ENCODE assay signal across 12 cellular contexts in the genomic region with DNA sequence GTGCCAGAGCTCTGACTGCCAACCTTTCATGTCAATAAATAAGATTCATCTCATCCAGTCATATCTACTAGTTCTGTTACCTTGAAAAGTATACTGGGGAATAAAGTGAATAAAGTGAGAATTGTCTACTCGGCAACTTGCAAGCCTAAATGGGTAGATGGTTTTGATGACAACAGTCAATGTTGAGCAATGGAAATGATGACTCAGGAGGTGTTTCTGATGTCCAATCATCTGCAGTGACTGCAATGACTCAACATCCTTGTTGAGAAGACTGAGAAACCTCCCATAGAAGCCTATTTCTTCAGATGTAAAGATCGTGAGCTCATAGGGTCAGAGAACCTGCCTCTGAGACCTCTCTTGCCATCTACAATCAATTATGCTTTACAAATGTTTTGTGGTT.
DNase-seq lines count a peak whose midpoint lies in the region; ATAC-seq lines count a peak whose summit lies in the region.
"Had no signal": no experiment of that assay in that cellular context is flagged by ENCODE, and none has a peak within 500 bp of the region (broad histone marks: within the 10 kb centered on the region; RNA-seq: fewer than 3 reads in every experiment).

No MANE protein-coding gene starts in this region.

- DNase-seq in EL: peak; percentile 49
- peak; percentile 77 for DNase-seq in HS-5 (ENCODE audit: low read depth)
- DNase-seq in SW480 (ENCODE audit: low spot score): peak; percentile 7
- DNase-seq in iris pigment epithelial cell (ENCODE audit: low read depth): peak; percentile 25
- DNase-seq in mesenteric fat pad (ENCODE audit: low spot score): no peak
- DNase-seq: BE2C, heart right ventricle, NCI-H1436 treated with DMSO at 0.1 percent for 48 hours, T-helper 9 cell had no signal

- ATAC-seq in HG03108 (IDR thresholded peaks at IDR 0.05; ENCODE audit: unreplicated experiment): no peak
- ATAC-seq in GM18861 (IDR thresholded peaks at IDR 0.05; ENCODE audit: unreplicated experiment): no peak
- ATAC-seq: heart right ventricle, sciatic nerve had no signal
